ENCODE assay signal across 1 cellular context in the genomic region with DNA sequence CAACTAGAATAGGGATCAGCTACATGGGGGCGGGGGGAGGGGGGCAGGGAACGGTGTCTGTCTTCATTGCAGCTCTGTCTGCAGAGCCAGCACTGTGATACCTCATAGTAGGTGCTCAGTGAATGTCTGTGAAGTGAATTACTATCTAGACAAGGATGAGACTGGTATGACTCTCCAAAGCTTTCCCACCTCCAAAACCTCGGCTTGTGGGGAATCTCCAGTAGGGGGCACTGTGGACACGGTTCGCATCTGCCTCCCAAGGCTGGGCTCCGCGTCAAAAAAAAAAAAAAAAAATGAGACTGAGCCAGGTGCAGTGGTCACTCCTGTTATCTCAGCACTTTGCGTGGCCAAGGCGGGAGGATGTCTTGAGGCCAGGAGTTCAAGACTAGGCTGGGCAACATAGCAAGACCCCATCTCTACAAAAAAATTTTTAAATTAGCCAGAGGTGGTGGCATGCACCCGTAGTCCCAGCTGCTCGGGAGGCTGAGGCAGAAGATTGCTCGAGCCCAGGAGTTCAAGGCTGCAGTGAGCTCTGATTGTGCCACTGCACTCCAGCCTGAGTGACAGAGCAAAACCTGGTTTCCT.
A peak's percentile ranks its signal among the peaks of the same experiment; 100 is the strongest.
TF ChIP-seq lines count a peak whose summit lies in the region.

No MANE protein-coding gene starts in this region.

TF ChIP-seq in IMR-90, 13 proteins besides CTCF, POLR2A, EP300 and RAD21 (continued from another document):
- peak; percentile 8; the same call in 1 of the 2 replicates for TF ChIP-seq MAZ (IDR thresholded peaks at IDR 0.05; ENCODE audit: borderline replicate concordance, low read depth, low read length)
- TF ChIP-seq CHD1 (IDR thresholded peaks at IDR 0.05; ENCODE audit: low read depth, low read length) = no peak
- no peak for TF ChIP-seq NFE2L2 (IDR thresholded peaks at IDR 0.05; ENCODE audit: low read depth, low read length)
TF ChIP-seq in IMR-90: peak in this region for 2.
